ENCODE assay signal across 8 cellular contexts in the genomic region with DNA sequence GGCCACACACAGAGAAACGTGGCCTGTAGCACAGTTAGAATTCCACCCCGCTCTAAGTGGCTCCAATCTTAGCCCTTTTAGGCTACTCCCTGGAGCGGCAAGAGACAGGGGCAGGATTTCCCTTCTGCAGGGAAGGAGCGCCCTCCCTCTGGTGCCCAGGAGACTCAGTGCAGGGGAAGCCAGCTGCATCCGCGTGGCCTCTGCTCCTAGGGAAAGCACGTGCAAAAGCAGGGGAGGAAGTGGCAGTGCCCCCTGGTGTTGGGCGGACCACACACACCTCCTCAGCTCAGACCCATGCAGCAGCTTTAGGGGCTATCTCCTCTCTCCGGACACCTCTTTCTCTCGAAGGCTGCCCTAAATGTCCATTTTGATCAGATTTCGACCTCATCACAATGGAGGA. TPM values are rescaled to one million over a fixed set of nuclear protein-coding genes. Genes with fewer than 3 reads are reported as not detected.
DNase-seq lines count a peak whose midpoint lies in the region; ATAC-seq and TF ChIP-seq lines count a peak whose summit lies in the region.

No MANE protein-coding gene starts in this region.

- peak overlapping the region; percentile 59 for H2AFZ ChIP-seq in Karpas-422 (ENCODE audit: low read length)

- DNase-seq in Karpas-422 (peak; percentile 88), right cardiac atrium (peak; percentile 47 to 74 (median 71)), vagina (ENCODE audit: extremely low spot score in 2 of 2) (no peak)
- DNase-seq in activated CD8-positive, alpha-beta memory T cell treated with anti-CD3 and anti-CD28 coated beads, Interleukin-2, amount 50 U/mL, for 4 hours = peak; percentile 18
- peak; percentile 25 to 37 for DNase-seq in stimulated activated CD4-positive, alpha-beta T cell treated with anti-CD3 and anti-CD28 coated beads, Interleukin-4, amount 100 ng/mL, for 48 hours (ENCODE audit: low read depth in 2 of 2)

- H3K79me2 ChIP-seq in Karpas-422 (ENCODE audit: low read length) = no peaks in the 10 kb centered on the region

- H3K9me2 ChIP-seq in Karpas-422 (replicated peaks; ENCODE audit: insufficient read depth, low read length) = no peaks in the 10 kb centered on the region

- no peak overlapping the region for H3K4me3 ChIP-seq in Karpas-422 (ENCODE audit: low read length)
- H3K4me3 ChIP-seq in right cardiac atrium (ENCODE audit: low read length) = no peak overlapping the region
- H3K4me3 ChIP-seq in vagina = no peak overlapping the region

- peaks cover 56% of the 10 kb centered on the region for H3K4me1 ChIP-seq in Karpas-422 (ENCODE audit: low read length)
- no peaks in the 10 kb centered on the region for H3K4me1 ChIP-seq in right cardiac atrium (ENCODE audit: control insufficient read depth, insufficient read depth, low read length)
- peaks cover under 1% of the 10 kb centered on the region for H3K4me1 ChIP-seq in vagina

- no peak overlapping the region for H3K27ac ChIP-seq in Karpas-422 (ENCODE audit: low read length)
- no peak overlapping the region for H3K27ac ChIP-seq in right cardiac atrium (ENCODE audit: low read length)
- H3K27ac ChIP-seq in vagina = no peak overlapping the region

- intact Hi-C loops in right cardiac atrium (cut with DNase I) (no loop called here), vagina (cut with DNase I) (no loop called here)

- H3K36me3 ChIP-seq in Karpas-422 (ENCODE audit: insufficient read depth, low read length) (no peaks in the 10 kb centered on the region), vagina (no peaks in the 10 kb centered on the region)

- H3K9me3 ChIP-seq in Karpas-422 (ENCODE audit: low read length) = no peaks in the 10 kb centered on the region; the same call in 1 of the 2 replicates
- H3K9me3 ChIP-seq in right cardiac atrium (ENCODE audit: control insufficient read depth, low read length) = no peaks in the 10 kb centered on the region
- H3K9me3 ChIP-seq in vagina = no peaks in the 10 kb centered on the region

- H3K9ac ChIP-seq in Karpas-422 (ENCODE audit: low read length) = no peak overlapping the region

- H3K4me2 ChIP-seq in Karpas-422 (ENCODE audit: low read depth, low read length, poor library complexity, severe bottlenecking) = no peak overlapping the region

- no peak for TF ChIP-seq POLR2A in vagina (IDR thresholded peaks at IDR 0.05)

- peak; percentile 79 for TF ChIP-seq CTCF in GM12872 (IDR thresholded peaks at IDR 0.05; ENCODE audit: insufficient read depth, low read depth, low read length)
- no peak for TF ChIP-seq CTCF in vagina (IDR thresholded peaks at IDR 0.05)

- ATAC-seq in right cardiac atrium (peak; percentile 56 to 86), GM21717 (IDR thresholded peaks at IDR 0.05; ENCODE audit: unreplicated experiment) (no peak), HG02852 (IDR thresholded peaks at IDR 0.05; ENCODE audit: unreplicated experiment) (no peak)

- H3K27me3 ChIP-seq in Karpas-422 (ENCODE audit: low read length) (no peaks in the 10 kb centered on the region), right cardiac atrium (ENCODE audit: control insufficient read depth, insufficient read depth) (no peaks in the 10 kb centered on the region), vagina (no peaks in the 10 kb centered on the region)

- H4K20me1 ChIP-seq in Karpas-422 (ENCODE audit: insufficient read depth, low read depth, low read length) = no peaks in the 10 kb centered on the region

- WGBS in right cardiac atrium = 64% methylated on average over 11 of the region's 11 CpGs

RNA-seq across cellular contexts. Expression of a gene that starts 50.0 kb away (rescaled TPM):
- 23.0 and 33.3 TPM in 2 replicates for total RNA-seq in Karpas-422 (2014; rRNA removed; shearing (Covaris generic); ENCODE audit: low replicate concordance)
- total RNA-seq in right cardiac atrium (10 to 100 TPM in 2 of 4 donors, 1 to 10 TPM in 2; 9.2 to 16.0 (median 10.3) TPM), vagina (9.1 TPM)
- polyA plus RNA-seq in right cardiac atrium = 7.5 TPM

RNA-seq across cellular contexts. Expression of a gene that starts 50.2 kb away (rescaled TPM):
- 6.7 and 10.7 TPM in 2 replicates for total RNA-seq in Karpas-422 (2014; rRNA removed; shearing (Covaris generic); ENCODE audit: low replicate concordance)
- 1 to 10 TPM; 1.4 to 3.8 (median 2.5) TPM for total RNA-seq in right cardiac atrium
- 0.81 TPM for polyA plus RNA-seq in right cardiac atrium
- 6.4 TPM for total RNA-seq in vagina

Comparison
In these comparisons a context has a peak if more than half of its experiments do, and no peak if none do; other contexts are left out.
1. DNase-seq: peak in Karpas-422 (single experiment), activated CD8-positive, alpha-beta memory T cell treated with anti-CD3 and anti-CD28 coated beads, Interleukin-2, amount 50 U/mL, for 4 hours (single experiment), right cardiac atrium (3 of 3) and stimulated activated CD4-positive, alpha-beta T cell treated with anti-CD3 and anti-CD28 coated beads, Interleukin-4, amount 100 ng/mL, for 48 hours (2 of 2); none in vagina (0 of 2).
2. ATAC-seq: peak in right cardiac atrium (2 of 2); none in GM21717 (single experiment) and HG02852 (single experiment).